19 cellular contexts compared by ENCODE assay signal in the genomic region with DNA sequence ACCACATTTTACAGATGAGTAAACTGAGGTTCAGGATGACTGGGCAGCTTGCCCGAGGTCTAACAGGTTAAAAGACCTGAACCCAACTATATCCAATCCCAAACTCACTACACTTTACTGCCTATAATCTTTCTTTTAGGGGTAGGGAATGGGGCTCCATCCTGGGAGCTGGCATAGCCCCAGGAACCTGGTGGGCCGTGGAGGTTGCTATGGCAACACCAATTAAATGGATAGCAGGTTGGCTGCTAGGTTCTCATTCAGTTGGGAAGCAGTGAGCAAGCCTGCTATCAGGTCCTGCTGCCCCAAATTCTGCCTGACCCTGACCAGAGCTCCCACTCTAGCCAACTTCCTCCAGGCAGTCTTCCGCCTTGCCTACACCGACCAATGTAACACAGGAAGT. TPM values are rescaled to one million over a fixed set of nuclear protein-coding genes. Genes with fewer than 3 reads are reported as not detected.
DNase-seq lines count a peak whose midpoint lies in the region; TF ChIP-seq lines count a peak whose summit lies in the region.
"Had no signal": no experiment of that assay in that cellular context is flagged by ENCODE, and none has a peak within 500 bp of the region (broad histone marks: within the 10 kb centered on the region; RNA-seq: fewer than 3 reads in every experiment).

No MANE protein-coding gene starts in this region.

- no peak overlapping the region for H3K27ac Mint-ChIP-seq in Caco-2 (ENCODE audit: unreplicated experiment)
- H3K27ac Mint-ChIP-seq: activated naive CD8-positive, alpha-beta T cell treated with anti-CD3 and anti-CD28 coated beads, Interleukin-2, amount 10 ng/mL, durations not matched to agents 7 days and 5 days had no signal

- peak; percentile 46 to 67 for DNase-seq in NCI-H2081 (lab: John Stamatoyannopoulos, UW)
- no peak for DNase-seq in NCI-H2081 treated with DMSO at 0.1 percent for 48 hours (lab: John Stamatoyannopoulos, UW)
- DNase-seq in NCI-H69 (lab: John Stamatoyannopoulos, UW): peak; percentile 82
- DNase-seq in kidney tubule cell (ENCODE audit: low spot score): peak; percentile 24
- DNase-seq in GM19240 (ENCODE audit: insufficient read length, low spot score): no peak
- no peak for DNase-seq in Caco-2
- DNase-seq in NCI-H510A (lab: John Stamatoyannopoulos, UW): no peak
- DNase-seq: activated CD4-positive, alpha-beta memory T cell treated with anti-CD3 and anti-CD28 coated beads, Interleukin-2, amount 10 ng/mL, durations not matched to agents 7 days and 5 days; activated naive CD8-positive, alpha-beta T cell treated with anti-CD3 and anti-CD28 coated beads, Interleukin-2, amount 10 ng/mL, durations not matched to agents 7 days and 5 days; activated T-cell treated with anti-CD3 and anti-CD28 coated beads, Interleukin-2, amount 50 U/mL, for 4 hours; C1 segment of cervical spinal cord; dermis blood vessel endothelial cell; foreskin keratinocyte; sigmoid colon; stomach; upper lobe of right lung had no signal

- BruUV-seq in Caco-2 (replicated peaks; lab: Mats Ljungman, UMichigan): no TSS peak

- no peak overlapping the region for H3K4me3 Mint-ChIP-seq in Caco-2 (ENCODE audit: unreplicated experiment)
- H3K4me3 Mint-ChIP-seq: activated CD4-positive, alpha-beta memory T cell treated with anti-CD3 and anti-CD28 coated beads, Interleukin-2, amount 10 ng/mL, durations not matched to agents 7 days and 5 days; activated naive CD8-positive, alpha-beta T cell treated with anti-CD3 and anti-CD28 coated beads, Interleukin-2, amount 10 ng/mL, durations not matched to agents 7 days and 5 days; activated T-cell treated with anti-CD3 and anti-CD28 coated beads, Interleukin-2, amount 50 U/mL, for 4 hours had no signal

- H3K27ac ChIP-seq in HEK293 (ENCODE audit: extremely low read depth, low read depth, low read length): no peak overlapping the region
- H3K27ac ChIP-seq: A549, epithelial cell of prostate, foreskin keratinocyte, sigmoid colon, stomach, upper lobe of right lung had no signal

- peaks cover 0 to 16% of the 10 kb centered on the region in 2 experiments; a peak in 1 of 3 replicates for H3K36me3 ChIP-seq in HEK293 (ENCODE audit: control insufficient read depth in 2 of 2, insufficient read depth in 1 of 2, low read length in 2 of 2)
- H3K36me3 ChIP-seq in Caco-2 (ENCODE audit: control insufficient read depth, insufficient read depth, low read length): no peaks in the 10 kb centered on the region
- H3K36me3 ChIP-seq: sigmoid colon, stomach, upper lobe of right lung had no signal

- 0 out of 2 replicates have a peak, but pooled peaks cover 2% of the 10 kb centered on the region for H3K4me1 ChIP-seq in HEK293 (ENCODE audit: control insufficient read depth, insufficient read depth, low read length)
- no peaks in the 10 kb centered on the region for H3K4me1 ChIP-seq in Caco-2
- H3K4me1 ChIP-seq: A549, foreskin keratinocyte, sigmoid colon, stomach, upper lobe of right lung had no signal

- H3K27me3 Mint-ChIP-seq in Caco-2 (ENCODE audit: insufficient read depth, unreplicated experiment): no peaks in the 10 kb centered on the region
- H3K27me3 Mint-ChIP-seq: activated CD4-positive, alpha-beta memory T cell treated with anti-CD3 and anti-CD28 coated beads, Interleukin-2, amount 10 ng/mL, durations not matched to agents 7 days and 5 days; activated naive CD8-positive, alpha-beta T cell treated with anti-CD3 and anti-CD28 coated beads, Interleukin-2, amount 10 ng/mL, durations not matched to agents 7 days and 5 days had no signal

- CTCF ChIA-PET in HEK293 (lab: Yijun Ruan, JAX) (interaction anchor here (7.5 kb wide), 1 partner anchor 9 kb away, joined by 56 read pairs; no protein-coding TSS in a partner anchor), Caco-2 (lab: Charles Lee) (interaction anchor here (0.6 kb wide), 1 partner anchor 37 kb away, joined by 4 read pairs; no protein-coding TSS in a partner anchor)

- POLR2A ChIA-PET in HEK293 (lab: Yijun Ruan, JAX): interaction anchor here (0.9 kb wide), 1 partner anchor 8 kb away, joined by 5 read pairs; no protein-coding TSS in a partner anchor
- POLR2A ChIA-PET in Caco-2 (lab: Charles Lee): no interaction called here

- no peaks in the 10 kb centered on the region for H3K27me3 ChIP-seq in Caco-2 (replicated peaks; ENCODE audit: control insufficient read depth, insufficient read depth, low read length)
- H3K27me3 ChIP-seq: foreskin keratinocyte, sigmoid colon, upper lobe of right lung had no signal

- H3K4me3 ChIP-seq in HEK293 (ENCODE audit: low read depth, low read length) (no peak overlapping the region), Caco-2 (ENCODE audit: low read depth, low read length) (no peak overlapping the region)
- H3K4me3 ChIP-seq: A549, sigmoid colon, stomach, upper lobe of right lung had no signal

- no peak for TF ChIP-seq CTCF in HEK293 (tag by site-specific recombination; IDR thresholded peaks at IDR 0.05)
- TF ChIP-seq CTCF in Caco-2 (IDR thresholded peaks at IDR 0.05; ENCODE audit: insufficient read depth in 1 of 2, low read depth in 1 of 2, low read length in 1 of 2, severe bottlenecking in 1 of 2, unreplicated experiment in 1 of 2): no peak

- no peaks in the 10 kb centered on the region for H3K9me3 Mint-ChIP-seq in Caco-2 (ENCODE audit: unreplicated experiment)
- H3K9me3 Mint-ChIP-seq: activated CD4-positive, alpha-beta memory T cell treated with anti-CD3 and anti-CD28 coated beads, Interleukin-2, amount 10 ng/mL, durations not matched to agents 7 days and 5 days; activated naive CD8-positive, alpha-beta T cell treated with anti-CD3 and anti-CD28 coated beads, Interleukin-2, amount 10 ng/mL, durations not matched to agents 7 days and 5 days; activated T-cell treated with anti-CD3 and anti-CD28 coated beads, Interleukin-2, amount 50 U/mL, for 4 hours had no signal

- H3K4me1 Mint-ChIP-seq in Caco-2 (ENCODE audit: low read depth, unreplicated experiment): no peaks in the 10 kb centered on the region

- intact Hi-C loops in Caco-2 (cut with micrococcal nuclease; ENCODE audit: unreplicated experiment): no loop called here

- H3K9me3 ChIP-seq in HEK293 (ENCODE audit: control insufficient read depth, insufficient read depth, low read depth, low read length) (no peaks in the 10 kb centered on the region), Caco-2 (no peaks in the 10 kb centered on the region)
- H3K9me3 ChIP-seq: A549, sigmoid colon, stomach, upper lobe of right lung had no signal

- H3K36me3 Mint-ChIP-seq in Caco-2 (ENCODE audit: insufficient read depth, unreplicated experiment): peaks cover 6% of the 10 kb centered on the region
- H3K36me3 Mint-ChIP-seq: activated naive CD8-positive, alpha-beta T cell treated with anti-CD3 and anti-CD28 coated beads, Interleukin-2, amount 10 ng/mL, durations not matched to agents 7 days and 5 days had no signal

TF ChIP-seq in HEK293, 187 proteins besides CTCF, POLR2A, EP300 and RAD21:
- TF ChIP-seq ZSCAN30 (tag by site-specific recombination; IDR thresholded peaks at IDR 0.05): peak; percentile 23; the same call in 1 of the 2 replicates
- TF ChIP-seq, protein P1, sequence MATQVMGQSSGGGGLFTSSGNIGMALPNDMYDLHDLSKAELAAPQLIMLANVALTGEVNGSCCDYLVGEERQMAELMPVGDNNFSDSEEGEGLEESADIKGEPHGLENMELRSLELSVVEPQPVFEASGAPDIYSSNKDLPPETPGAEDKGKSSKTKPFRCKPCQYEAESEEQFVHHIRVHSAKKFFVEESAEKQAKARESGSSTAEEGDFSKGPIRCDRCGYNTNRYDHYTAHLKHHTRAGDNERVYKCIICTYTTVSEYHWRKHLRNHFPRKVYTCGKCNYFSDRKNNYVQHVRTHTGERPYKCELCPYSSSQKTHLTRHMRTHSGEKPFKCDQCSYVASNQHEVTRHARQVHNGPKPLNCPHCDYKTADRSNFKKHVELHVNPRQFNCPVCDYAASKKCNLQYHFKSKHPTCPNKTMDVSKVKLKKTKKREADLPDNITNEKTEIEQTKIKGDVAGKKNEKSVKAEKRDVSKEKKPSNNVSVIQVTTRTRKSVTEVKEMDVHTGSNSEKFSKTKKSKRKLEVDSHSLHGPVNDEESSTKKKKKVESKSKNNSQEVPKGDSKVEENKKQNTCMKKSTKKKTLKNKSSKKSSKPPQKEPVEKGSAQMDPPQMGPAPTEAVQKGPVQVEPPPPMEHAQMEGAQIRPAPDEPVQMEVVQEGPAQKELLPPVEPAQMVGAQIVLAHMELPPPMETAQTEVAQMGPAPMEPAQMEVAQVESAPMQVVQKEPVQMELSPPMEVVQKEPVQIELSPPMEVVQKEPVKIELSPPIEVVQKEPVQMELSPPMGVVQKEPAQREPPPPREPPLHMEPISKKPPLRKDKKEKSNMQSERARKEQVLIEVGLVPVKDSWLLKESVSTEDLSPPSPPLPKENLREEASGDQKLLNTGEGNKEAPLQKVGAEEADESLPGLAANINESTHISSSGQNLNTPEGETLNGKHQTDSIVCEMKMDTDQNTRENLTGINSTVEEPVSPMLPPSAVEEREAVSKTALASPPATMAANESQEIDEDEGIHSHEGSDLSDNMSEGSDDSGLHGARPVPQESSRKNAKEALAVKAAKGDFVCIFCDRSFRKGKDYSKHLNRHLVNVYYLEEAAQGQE (tag by site-specific recombination; IDR thresholded peaks at IDR 0.05): no peak
TF ChIP-seq in HEK293: peak in this region for 1.

RNA-seq across cellular contexts. Expression of a gene that starts 40.9 kb away (rescaled TPM):
- total RNA-seq in Caco-2 (2022): 10.8 and 11.8 TPM in 2 replicates

RNA-seq across cellular contexts. Expression of a gene that starts 48.6 kb away (rescaled TPM):
- total RNA-seq in Caco-2 (2022): 74.2 and 77.0 TPM in 2 replicates

Comparison
In these comparisons a context has a peak if more than half of its experiments do, and no peak if none do; other contexts are left out.
1. DNase-seq: peak in NCI-H2081 (2 of 2), NCI-H69 (single experiment) and kidney tubule cell (single experiment); none in NCI-H2081 treated with DMSO at 0.1 percent for 48 hours (single experiment), GM19240 (single experiment), Caco-2 (0 of 2) and NCI-H510A (single experiment).